ENCODE assay signal across 9 cellular contexts in genomic region chr3:172209333-172210321, GRCh38.
A peak's percentile ranks its signal among the peaks of the same experiment; 100 is the strongest.
DNase-seq lines count a peak whose midpoint lies in the region; ATAC-seq and TF ChIP-seq lines count a peak whose summit lies in the region.
"Had no signal": no experiment of that assay in that cellular context is flagged by ENCODE, and none has a peak within 500 bp of the region (broad histone marks: within the 10 kb centered on the region; RNA-seq: fewer than 3 reads in every experiment).

No MANE protein-coding gene starts in this region.

- H3K36me3 Mint-ChIP-seq in osteocyte (ENCODE audit: unreplicated experiment), result peaks cover 28% of the 10 kb centered on the region

- DNase-seq in Ammon's horn (ENCODE audit: low spot score), result peak; percentile 13
- no peak for DNase-seq in RWPE1 (ENCODE audit: low spot score)
- peak; percentile 61 to 66 for DNase-seq in heart right ventricle
- DNase-seq in osteocyte (ENCODE audit: extremely low spot score, unreplicated experiment), result no peak
- DNase-seq in activated CD4-positive, alpha-beta T cell treated with anti-CD3 and anti-CD28 coated beads for 4 hours, result no peak
- DNase-seq in superior temporal gyrus (ENCODE audit: extremely low spot score), result no peak
- DNase-seq in HUDEP-2 (lab: John Stamatoyannopoulos, UW; ENCODE audit: unreplicated experiment in 76 of 76), result no peak
- no peak for DNase-seq in DMS153 treated with DMSO at 0.1 percent for 48 hours (lab: John Stamatoyannopoulos, UW; ENCODE audit: unreplicated experiment)

- no peak overlapping the region for H3K4me3 Mint-ChIP-seq in osteocyte (ENCODE audit: unreplicated experiment)

- H3K27me3 Mint-ChIP-seq in osteocyte (ENCODE audit: unreplicated experiment), result no peaks in the 10 kb centered on the region

- WGBS in heart right ventricle, 2 donors, result 61 to 69% methylated on average over 28 of the region's 28 CpGs

- peak overlapping the region in 1 of 10 donors; percentile 16 for H3K4me3 ChIP-seq in heart right ventricle
- H3K4me3 ChIP-seq: BLaER1 treated with 17β-estradiol and CSF1 and Interleukin-3, amounts not matched to agents 10 nM and 100 nM had no signal

- intact Hi-C loops in heart right ventricle (cut with DNase I), result loop anchor here in 2 of 10 donors (5.0 to 10.0 kb wide), 2 partner anchors 38 to 165 kb away; no protein-coding TSS in a partner anchor

- no peak for TF ChIP-seq CTCF in RWPE1 (conservative IDR thresholded peaks at IDR 0.05; ENCODE audit: low read depth)
- no peak for TF ChIP-seq CTCF in heart right ventricle (IDR thresholded peaks at IDR 0.05)
- no peak for TF ChIP-seq CTCF in osteocyte (IDR thresholded peaks at IDR 0.05)

- peaks cover 50% of the 10 kb centered on the region for H3K4me1 Mint-ChIP-seq in osteocyte (ENCODE audit: unreplicated experiment)

- H3K9me3 ChIP-seq in heart right ventricle, result peaks cover 0 to 6% (median 0%) of the 10 kb centered on the region in 11 donors

- POLR2A ChIA-PET in RWPE1 (lab: Yijun Ruan, JAX; ENCODE audit: low non-redundant PET), result no interaction called here

- H3K36me3 ChIP-seq in heart right ventricle, result peaks cover 0 to under 1% (median 0%) of the 10 kb centered on the region in 9 donors

- peak; percentile 64 to 95 (median 86) for ATAC-seq in heart right ventricle

- CTCF ChIA-PET in RWPE1 (lab: Yijun Ruan, JAX), result no interaction called here

- H3K27me3 ChIP-seq in heart right ventricle, result no peaks in the 10 kb centered on the region
- H3K27me3 ChIP-seq: BLaER1 treated with 17β-estradiol and CSF1 and Interleukin-3, amounts not matched to agents 10 nM and 100 nM had no signal

- peak overlapping the region; percentile 56 for H3K27ac ChIP-seq in RWPE1
- peak overlapping the region in 9 of 10 donors; percentile 3 to 71 (median 47) for H3K27ac ChIP-seq in heart right ventricle

- peaks cover 12 to 98% (median 64%) of the 10 kb centered on the region in 9 donors for H3K4me1 ChIP-seq in heart right ventricle

- no peaks in the 10 kb centered on the region for H3K9me3 Mint-ChIP-seq in osteocyte (ENCODE audit: unreplicated experiment)

- peak overlapping the region; percentile 71 for H3K27ac Mint-ChIP-seq in osteocyte (ENCODE audit: unreplicated experiment)

Comparison
In these comparisons a context has a peak if more than half of its experiments do, and no peak if none do; other contexts are left out.
1. DNase-seq: peak in Ammon's horn (single experiment) and heart right ventricle (2 of 2); none in RWPE1 (single experiment), osteocyte (single experiment), activated CD4-positive, alpha-beta T cell treated with anti-CD3 and anti-CD28 coated beads for 4 hours (0 of 2), superior temporal gyrus (single experiment), HUDEP-2 (0 of 76) and DMS153 treated with DMSO at 0.1 percent for 48 hours (single experiment).